ENCODE assay signal across 17 cellular contexts in the genomic region with DNA sequence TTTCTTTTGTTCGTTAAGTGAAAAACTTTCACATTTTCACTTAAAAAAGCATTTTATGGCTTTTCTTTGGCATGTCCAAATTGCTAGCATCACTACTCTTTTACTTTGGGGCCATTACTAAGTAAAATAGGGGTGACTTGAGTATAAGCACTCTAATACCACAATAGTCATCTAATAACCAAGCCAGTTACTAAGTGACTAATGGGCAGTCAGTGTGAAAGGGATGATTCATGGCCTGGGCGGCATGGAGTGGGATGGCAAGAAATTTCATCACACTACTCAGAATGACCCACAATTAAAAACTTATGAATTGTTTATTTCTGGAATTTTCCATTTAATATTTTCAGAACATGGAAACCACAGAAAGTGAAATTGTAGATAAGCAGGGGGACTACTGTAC.
A peak's percentile ranks its signal among the peaks of the same experiment; 100 is the strongest.
DNase-seq lines count a peak whose midpoint lies in the region; ATAC-seq, FAIRE-seq and TF ChIP-seq lines count a peak whose summit lies in the region.
"Had no signal": no experiment of that assay in that cellular context is flagged by ENCODE, and none has a peak within 500 bp of the region (broad histone marks: within the 10 kb centered on the region; RNA-seq: fewer than 3 reads in every experiment).

No MANE protein-coding gene starts in this region.

- H3K9me3 Mint-ChIP-seq in MCF 10A (ENCODE audit: unreplicated experiment) = no peaks in the 10 kb centered on the region
- H3K9me3 Mint-ChIP-seq in stimulated activated naive CD8-positive, alpha-beta T cell treated with anti-CD3 and anti-CD28 coated beads, Interleukin-15, amount 100 ng/mL, for 72 hours = no peaks in the 10 kb centered on the region
- H3K9me3 Mint-ChIP-seq: activated naive CD8-positive, alpha-beta T cell treated with anti-CD3 and anti-CD28 coated beads, Interleukin-2, amount 10 ng/mL, durations not matched to agents 7 days and 5 days had no signal

- no peaks in the 10 kb centered on the region for H3K9me1 ChIP-seq in endothelial cell of umbilical vein (replicated peaks; ENCODE audit: control insufficient read depth, extremely low read depth, insufficient read depth, low read length)

- peak; percentile 82 for ATAC-seq in HG03457 (IDR thresholded peaks at IDR 0.05; ENCODE audit: unreplicated experiment)
- ATAC-seq in stimulated activated naive CD8-positive, alpha-beta T cell treated with anti-CD3 and anti-CD28 coated beads, Interleukin-15, amount 100 ng/mL, for 72 hours = peak; percentile 54
- no peak for ATAC-seq in GM19035 (IDR thresholded peaks at IDR 0.05; ENCODE audit: unreplicated experiment)
- ATAC-seq: Panc1 had no signal

- H3K4me2 ChIP-seq in endothelial cell of umbilical vein (ENCODE audit: insufficient read depth, low read length) = no peak overlapping the region

- no peaks in the 10 kb centered on the region for H3K36me3 Mint-ChIP-seq in MCF 10A (ENCODE audit: insufficient read depth, unreplicated experiment)
- H3K36me3 Mint-ChIP-seq: activated naive CD8-positive, alpha-beta T cell treated with anti-CD3 and anti-CD28 coated beads, Interleukin-2, amount 10 ng/mL, durations not matched to agents 7 days and 5 days had no signal

- no peaks in the 10 kb centered on the region for H4K20me1 ChIP-seq in endothelial cell of umbilical vein (replicated peaks; ENCODE audit: control insufficient read depth, extremely low read depth, insufficient read depth, low read length)

- CTCF ChIA-PET in MCF 10A (lab: Yijun Ruan, JAX) (interaction anchor here (0.8 to 1.5 kb wide), 4 partner anchors 17 to 96 kb away, joined by 3 to 5 read pairs (median 3); no protein-coding TSS in a partner anchor), endothelial cell of umbilical vein (lab: Charles Lee) (no interaction called here)

- no peak overlapping the region for H2AFZ ChIP-seq in endothelial cell of umbilical vein (ENCODE audit: low read depth, low read length)

- POLR2A ChIA-PET in MCF 10A (lab: Yijun Ruan, JAX) = no interaction called here
- POLR2A ChIA-PET in endothelial cell of umbilical vein (lab: Charles Lee) = no interaction called here

- H3K27me3 Mint-ChIP-seq in MCF 10A (ENCODE audit: insufficient read depth, unreplicated experiment) = peaks cover 9% of the 10 kb centered on the region
- no peaks in the 10 kb centered on the region for H3K27me3 Mint-ChIP-seq in stimulated activated naive CD8-positive, alpha-beta T cell treated with anti-CD3 and anti-CD28 coated beads, Interleukin-15, amount 100 ng/mL, for 72 hours

- no peak overlapping the region for H3K9ac ChIP-seq in endothelial cell of umbilical vein (replicated peaks; ENCODE audit: extremely low read depth, insufficient read depth, low read length)

- no peak for FAIRE-seq in endothelial cell of umbilical vein (lab: Jason Lieb, UNC)
- FAIRE-seq: GM12891, urothelium cell line had no signal

- H3K4me3 ChIP-seq in breast epithelium (no peak overlapping the region), endothelial cell of umbilical vein (replicated peaks in 1 of 3; ENCODE audit: insufficient read depth in 1 of 3, low read depth in 1 of 3, low read length in 3 of 3) (no peak overlapping the region)
- H3K4me3 ChIP-seq: left ventricle myocardium inferior had no signal

- peaks cover 0 to 56% of the 10 kb centered on the region in 2 donors for H3K27me3 ChIP-seq in breast epithelium
- H3K27me3 ChIP-seq in endothelial cell of umbilical vein (ENCODE audit: control insufficient read depth in 2 of 2, insufficient read depth in 2 of 2, low read length in 2 of 2) = no peaks in the 10 kb centered on the region

- no peak for TF ChIP-seq POLR2A in breast epithelium (IDR thresholded peaks at IDR 0.05)
- TF ChIP-seq POLR2A in endothelial cell of umbilical vein (IDR thresholded peaks at IDR 0.05; ENCODE audit: low read depth, low read length) = no peak

- H3K79me2 ChIP-seq in endothelial cell of umbilical vein (ENCODE audit: control insufficient read depth, insufficient read depth, low read length) = no peaks in the 10 kb centered on the region

- intact Hi-C loops in MCF 10A (cut with micrococcal nuclease) = no loop called here
- intact Hi-C loops in breast epithelium (cut with DNase I; ENCODE audit: low total_unique reads) = no loop called here
- intact Hi-C loops in endothelial cell of umbilical vein (cut with micrococcal nuclease) = no loop called here

- H3K27ac ChIP-seq in breast epithelium = no peak overlapping the region
- H3K27ac ChIP-seq in endothelial cell of umbilical vein (ENCODE audit: insufficient read depth, low read depth, low read length) = no peak overlapping the region
- H3K27ac ChIP-seq: left ventricle myocardium inferior had no signal

- no peaks in the 10 kb centered on the region for H3K9me3 ChIP-seq in breast epithelium
- H3K9me3 ChIP-seq in endothelial cell of umbilical vein (replicated peaks; ENCODE audit: control insufficient read depth, insufficient read depth, low read length) = no peaks in the 10 kb centered on the region
- H3K9me3 ChIP-seq: left ventricle myocardium inferior had no signal

- H3K4me3 Mint-ChIP-seq in MCF 10A (ENCODE audit: unreplicated experiment) = no peak overlapping the region
- no peak overlapping the region for H3K4me3 Mint-ChIP-seq in stimulated activated naive CD8-positive, alpha-beta T cell treated with anti-CD3 and anti-CD28 coated beads, Interleukin-15, amount 100 ng/mL, for 72 hours
- H3K4me3 Mint-ChIP-seq: activated naive CD8-positive, alpha-beta T cell treated with anti-CD3 and anti-CD28 coated beads, Interleukin-2, amount 10 ng/mL, durations not matched to agents 7 days and 5 days; neural crest cell had no signal

- H3K4me1 Mint-ChIP-seq in MCF 10A (ENCODE audit: insufficient read depth, unreplicated experiment) = peaks cover 15% of the 10 kb centered on the region
- H3K4me1 Mint-ChIP-seq in stimulated activated naive CD8-positive, alpha-beta T cell treated with anti-CD3 and anti-CD28 coated beads, Interleukin-15, amount 100 ng/mL, for 72 hours = no peaks in the 10 kb centered on the region
- H3K4me1 Mint-ChIP-seq: activated naive CD8-positive, alpha-beta T cell treated with anti-CD3 and anti-CD28 coated beads, Interleukin-2, amount 10 ng/mL, durations not matched to agents 7 days and 5 days; neural crest cell had no signal

- BruUV-seq in MCF 10A (replicated peaks; lab: Mats Ljungman, UMichigan) = no TSS peak
- no TSS peak for BruUV-seq in endothelial cell of umbilical vein (replicated peaks; lab: Mats Ljungman, UMichigan)

- no peak for TF ChIP-seq CTCF in MCF 10A (IDR thresholded peaks at IDR 0.05; ENCODE audit: unreplicated experiment)
- TF ChIP-seq CTCF in breast epithelium (IDR thresholded peaks at IDR 0.05) = no peak
- TF ChIP-seq CTCF in endothelial cell of umbilical vein (IDR thresholded peaks at IDR 0.05; ENCODE audit: extremely low read depth in 1 of 2, insufficient read depth in 1 of 2, low read depth in 1 of 2, low read length in 2 of 2) = no peak

- dilution Hi-C loops in endothelial cell of umbilical vein (cut with MboI; ENCODE audit: extremely low pct_ligation_motif_present, low sequenced_read_pairs) = no loop called here

- H3K27ac Mint-ChIP-seq in MCF 10A (ENCODE audit: low read depth, unreplicated experiment) = peak overlapping the region; percentile 57
- H3K27ac Mint-ChIP-seq in stimulated activated naive CD8-positive, alpha-beta T cell treated with anti-CD3 and anti-CD28 coated beads, Interleukin-15, amount 100 ng/mL, for 72 hours = no peak overlapping the region
- H3K27ac Mint-ChIP-seq: activated naive CD8-positive, alpha-beta T cell treated with anti-CD3 and anti-CD28 coated beads, Interleukin-2, amount 10 ng/mL, durations not matched to agents 7 days and 5 days had no signal

- no peaks in the 10 kb centered on the region for H3K4me1 ChIP-seq in breast epithelium
- H3K4me1 ChIP-seq in endothelial cell of umbilical vein (ENCODE audit: control insufficient read depth, extremely low read depth, insufficient read depth, low read length) = no peaks in the 10 kb centered on the region
- H3K4me1 ChIP-seq: left ventricle myocardium inferior had no signal

- peak; percentile 48 for DNase-seq in MCF 10A (ENCODE audit: unreplicated experiment)
- DNase-seq in breast epithelium (ENCODE audit: low spot score in 2 of 2) = no peak
- DNase-seq in endothelial cell of umbilical vein (ENCODE audit: low read depth, low spot score) = no peak
- peak in 1 of 2 donors; percentile 9 for DNase-seq in stimulated activated naive CD8-positive, alpha-beta T cell treated with anti-CD3 and anti-CD28 coated beads, Interleukin-15, amount 100 ng/mL, for 72 hours
- DNase-seq in NCI-H69 (lab: John Stamatoyannopoulos, UW) = no peak
- DNase-seq in NOMO-1 (lab: John Stamatoyannopoulos, UW; ENCODE audit: unreplicated experiment in 2 of 2) = no peak
- DNase-seq: activated naive CD8-positive, alpha-beta T cell treated with anti-CD3 and anti-CD28 coated beads, Interleukin-2, amount 10 ng/mL, durations not matched to agents 7 days and 5 days; DMS153; left ventricle myocardium inferior; MM.1S; NCI-H226 had no signal

- no peaks in the 10 kb centered on the region for H3K36me3 ChIP-seq in breast epithelium
- H3K36me3 ChIP-seq in endothelial cell of umbilical vein (ENCODE audit: control insufficient read depth in 2 of 2, extremely low read depth in 1 of 2, insufficient read depth in 2 of 2, low read length in 2 of 2) = no peaks in the 10 kb centered on the region
- H3K36me3 ChIP-seq: left ventricle myocardium inferior had no signal

TF ChIP-seq in endothelial cell of umbilical vein, 7 proteins besides CTCF, POLR2A, EP300 and RAD21:
- TF ChIP-seq MYC (IDR thresholded peaks at IDR 0.05; ENCODE audit: low read depth, low read length) = no peak
- peak; percentile 14 for TF ChIP-seq FOS (IDR thresholded peaks at IDR 0.05; ENCODE audit: borderline replicate concordance, insufficient read depth, low read length)
